Comparison of ENCODE assay signal across 25 cellular contexts in genomic region chr7:135578569-135578968, GRCh38.
"Had no signal": no experiment of that assay in that cellular context is flagged by ENCODE, and none has a peak within 500 bp of the region (broad histone marks: within the 10 kb centered on the region; RNA-seq: fewer than 3 reads in every experiment).

No MANE protein-coding gene starts in this region.

- FAIRE-seq: kidney had no signal

- H3K36me3 ChIP-seq: ovary, uterus had no signal

- H3K27me3 ChIP-seq: left lung, ovary, right atrium auricular region, right lobe of liver, tibial nerve, uterus had no signal

- H3K9me3 Mint-ChIP-seq: mesothelial cell of epicardium; natural killer cell treated with Interleukin-12 subunit alpha and Interleukin-12 subunit beta and Interleukin-15 and Interleukin-18, amount 100 ng/mL, for 72 hours; type B pancreatic cell had no signal

- H3K4me2 ChIP-seq: smooth muscle cell had no signal

- H3K4me1 Mint-ChIP-seq: mesothelial cell of epicardium had no signal

- H3K27ac Mint-ChIP-seq: mesothelial cell of epicardium; naive B cell; natural killer cell treated with Interleukin-12 subunit alpha and Interleukin-12 subunit beta and Interleukin-15 and Interleukin-18, amount 100 ng/mL, for 72 hours; progenitor cell of endocrine pancreas; stimulated activated memory B cell treated with anti-CD40 and anti-IgM and Interleukin-4, amounts not matched to agents 10 μg/mL and 1 μg/mL and 100 μg/mL, for 72 hours; stimulated activated naive CD8-positive, alpha-beta T cell treated with anti-CD3 and anti-CD28 coated beads, Interleukin-15, amount 100 ng/mL, for 72 hours; type B pancreatic cell had no signal

- ATAC-seq: left colon; left lung; lower lobe of right lung; natural killer cell treated with Interleukin-12 subunit alpha and Interleukin-12 subunit beta and Interleukin-15 and Interleukin-18, amount 100 ng/mL, for 72 hours; right lobe of liver; stimulated activated memory B cell treated with anti-CD40 and anti-IgM and Interleukin-4, amounts not matched to agents 10 μg/mL and 1 μg/mL and 100 μg/mL, for 72 hours; stimulated activated naive CD8-positive, alpha-beta T cell treated with anti-CD3 and anti-CD28 coated beads, Interleukin-15, amount 100 ng/mL, for 72 hours had no signal

- H3K4me3 Mint-ChIP-seq: mesothelial cell of epicardium; naive B cell; natural killer cell treated with Interleukin-12 subunit alpha and Interleukin-12 subunit beta and Interleukin-15 and Interleukin-18, amount 100 ng/mL, for 72 hours; stimulated activated memory B cell treated with anti-CD40 and anti-IgM and Interleukin-4, amounts not matched to agents 10 μg/mL and 1 μg/mL and 100 μg/mL, for 72 hours; stimulated activated naive CD8-positive, alpha-beta T cell treated with anti-CD3 and anti-CD28 coated beads, Interleukin-15, amount 100 ng/mL, for 72 hours; type B pancreatic cell had no signal

- H3K4me1 ChIP-seq: left lung, lower lobe of right lung, right atrium auricular region, right lobe of liver, uterus had no signal

- DNase-seq: hippocampal formation; kidney; left colon; left lung; lower lobe of right lung; mesendoderm; naive B cell; ovary; right lobe of liver; stimulated activated CD4-positive, alpha-beta T cell treated with anti-CD3 and anti-CD28 coated beads, Interleukin-1b, Interleukin-23, amount 100 ng/mL, for 48 hours; stimulated activated CD4-positive, alpha-beta T cell treated with anti-CD3 and anti-CD28 coated beads, Interleukin-2, amount 100 ng/mL, for 48 hours; stimulated activated CD4-positive, alpha-beta T cell treated with anti-CD3 and anti-CD28 coated beads, Interleukin-4, amount 100 ng/mL, for 4 hours; stimulated activated CD8-positive, alpha-beta memory T cell treated with anti-CD3 and anti-CD28 coated beads, Interleukin-4, amount 100 ng/mL, for 48 hours; stimulated activated naive CD4-positive, alpha-beta T cell treated with Interleukin-2 at 50 U/mL for 16 hours; stimulated activated naive CD8-positive, alpha-beta T cell treated with anti-CD3 and anti-CD28 coated beads, Interleukin-15, amount 100 ng/mL, for 72 hours; substantia nigra; uterus had no signal

- H3K27ac ChIP-seq: left lung, lower lobe of right lung, ovary, right atrium auricular region, right lobe of liver, tibial nerve, uterus had no signal

- H3K4me3 ChIP-seq: left lung, lower lobe of right lung, ovary, right atrium auricular region, right lobe of liver, smooth muscle cell, tibial nerve, uterus had no signal

- H3K9me3 ChIP-seq: left lung, lower lobe of right lung, ovary, right atrium auricular region, right lobe of liver, tibial nerve, uterus had no signal

- H3K27me3 Mint-ChIP-seq: naive B cell; natural killer cell treated with Interleukin-12 subunit alpha and Interleukin-12 subunit beta and Interleukin-15 and Interleukin-18, amount 100 ng/mL, for 72 hours; progenitor cell of endocrine pancreas; stimulated activated memory B cell treated with anti-CD40 and anti-IgM and Interleukin-4, amounts not matched to agents 10 μg/mL and 1 μg/mL and 100 μg/mL, for 72 hours; stimulated activated naive CD8-positive, alpha-beta T cell treated with anti-CD3 and anti-CD28 coated beads, Interleukin-15, amount 100 ng/mL, for 72 hours; type B pancreatic cell had no signal
